Comparison of ENCODE assay signal across 20 cellular contexts in the genomic region with DNA sequence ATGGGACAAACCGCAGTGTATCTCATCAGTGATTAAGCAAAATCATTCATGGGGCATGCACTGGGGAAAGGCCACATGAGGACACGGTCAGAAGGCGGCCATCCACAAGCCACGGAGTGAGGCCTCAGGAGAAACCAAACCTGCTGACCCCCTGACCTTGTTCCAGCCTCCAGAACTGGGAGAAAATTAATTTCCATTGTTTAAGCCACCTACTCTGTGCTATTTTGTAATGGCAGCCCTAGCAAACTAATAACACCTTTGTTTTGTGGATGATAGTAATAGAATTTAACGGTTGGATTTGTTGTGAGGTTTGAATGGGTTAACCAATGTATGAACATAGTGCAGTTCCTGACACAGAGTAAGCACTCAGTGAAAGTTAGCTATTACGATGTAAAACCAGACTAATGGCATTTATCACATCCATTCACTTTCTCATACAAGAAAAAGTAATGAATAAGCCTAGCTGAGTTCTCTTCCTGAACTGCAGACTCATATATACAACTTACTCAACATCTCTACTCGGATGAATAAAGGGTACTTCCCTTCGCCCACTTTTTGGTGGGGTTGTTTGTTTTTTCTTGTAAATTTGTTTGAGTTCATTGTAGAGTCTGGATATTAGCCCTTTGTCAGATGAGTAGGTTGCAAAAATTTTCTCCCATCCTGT. TPM values are rescaled to one million over a fixed set of nuclear protein-coding genes. Genes with fewer than 3 reads are reported as not detected.
"Had no signal": no experiment of that assay in that cellular context is flagged by ENCODE, and none has a peak within 500 bp of the region (broad histone marks: within the 10 kb centered on the region; RNA-seq: fewer than 3 reads in every experiment).

No MANE protein-coding gene starts in this region.

- H3K9me3 Mint-ChIP-seq: IgD-negative memory B cell had no signal

- H3K27ac Mint-ChIP-seq: IgD-negative memory B cell had no signal

- H3K36me3 ChIP-seq: SJSA1 had no signal

- H3K4me3 Mint-ChIP-seq: IgD-negative memory B cell had no signal

- DNase-seq: KBM-7, NCI-H1048, NCI-H1105, NCI-H1417, NCI-H1436 treated with DMSO at 0.1 percent for 48 hours, NCI-H1694, NCI-H187 treated with DMSO at 0.1 percent for 48 hours, NCI-H2029 treated with DMSO at 0.1 percent for 48 hours, NCI-H2227 treated with DMSO at 0.1 percent for 48 hours, NCI-H524, NCI-H69, NCI-H774, Right ventricle myocardium superior, RPMI8226, SIG-M5 had no signal

- H3K4me3 ChIP-seq: SJSA1, SK-N-MC had no signal

- H3K27ac ChIP-seq: HL-60, SJSA1, SK-N-MC had no signal

- H3K9me3 ChIP-seq: SJSA1 had no signal

- H3K27me3 ChIP-seq: SJSA1 had no signal

- H3K36me3 Mint-ChIP-seq: IgD-negative memory B cell had no signal

- H3K4me1 Mint-ChIP-seq: IgD-negative memory B cell had no signal

RNA-seq across cellular contexts. Expression of gene BMF, which starts 29.4 kb away (rescaled TPM):
- total RNA-seq: MCF 10A had no signal
